Comparison of ENCODE assay signal across 10 cellular contexts in the genomic region with DNA sequence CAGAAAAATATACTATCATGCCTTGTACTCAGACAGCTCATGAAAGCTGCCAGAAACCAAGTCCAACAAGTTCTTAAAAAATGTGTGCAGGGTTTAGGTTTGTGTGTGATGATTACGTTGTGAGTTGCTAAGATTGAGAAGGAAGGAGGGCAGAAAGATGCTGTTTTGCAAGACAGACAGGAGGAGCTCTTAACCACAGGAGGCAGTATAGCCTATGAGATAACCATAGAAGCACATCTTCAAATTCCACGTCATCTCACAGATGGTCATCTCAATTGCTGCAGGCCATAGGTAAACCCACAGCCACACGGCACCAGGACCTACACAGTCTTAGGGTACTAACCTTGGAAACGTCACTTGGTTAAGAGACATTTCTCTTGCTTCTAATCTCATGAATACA.
DNase-seq lines count a peak whose midpoint lies in the region; ATAC-seq and TF ChIP-seq lines count a peak whose summit lies in the region.
"Had no signal": no experiment of that assay in that cellular context is flagged by ENCODE, and none has a peak within 500 bp of the region (broad histone marks: within the 10 kb centered on the region; RNA-seq: fewer than 3 reads in every experiment).

No MANE protein-coding gene starts in this region.

- peak; percentile 15 for DNase-seq in A673 (ENCODE audit: low spot score)
- peak; percentile 30 for DNase-seq in fibroblast of pulmonary artery (ENCODE audit: low read depth)
- no peak for DNase-seq in naive thymus-derived CD8-positive, alpha-beta T cell
- DNase-seq in NCI-H510A (lab: John Stamatoyannopoulos, UW) = no peak
- DNase-seq: DMS79 treated with DMSO at 0.1 percent for 48 hours had no signal

- TF ChIP-seq CTCF in A673 (conservative IDR thresholded peaks at IDR 0.05; ENCODE audit: low read depth, low read length) (peak; percentile 47), OCI-LY1 (IDR thresholded peaks at IDR 0.05; ENCODE audit: low read length) (peak; percentile 61), fibroblast of pulmonary artery (IDR thresholded peaks at IDR 0.05; ENCODE audit: low read length, missing control alignments) (peak; percentile 44)

- H2AFZ ChIP-seq in OCI-LY1 (ENCODE audit: low read length) = no peak overlapping the region

- no peaks in the 10 kb centered on the region for H3K9me3 Mint-ChIP-seq in naive thymus-derived CD8-positive, alpha-beta T cell

- H3K9me3 ChIP-seq in A673 (ENCODE audit: low read depth, low read length, poor library complexity, severe bottlenecking) = no peaks in the 10 kb centered on the region
- no peaks in the 10 kb centered on the region for H3K9me3 ChIP-seq in OCI-LY1 (ENCODE audit: low read length)

- no peaks in the 10 kb centered on the region for H4K20me1 ChIP-seq in OCI-LY1 (ENCODE audit: insufficient read depth, low read length)

- H3K27me3 ChIP-seq in A673 (replicated peaks; ENCODE audit: insufficient read depth, low read depth, low read length, poor library complexity) (no peaks in the 10 kb centered on the region), OCI-LY1 (ENCODE audit: insufficient read depth, low read length) (no peaks in the 10 kb centered on the region)

- BruUV-seq in A673 (replicated peaks; lab: Mats Ljungman, UMichigan) = no TSS peak

- H3K27ac ChIP-seq in A673 (ENCODE audit: low read depth, low read length, poor library complexity, severe bottlenecking) = no peak overlapping the region
- no peak overlapping the region for H3K27ac ChIP-seq in OCI-LY1 (ENCODE audit: low read depth, low read length, poor library complexity, severe bottlenecking)
- H3K27ac ChIP-seq: coronary artery had no signal

- intact Hi-C loops in A673 (cut with micrococcal nuclease; ENCODE audit: unreplicated experiment) = no loop called here

- H3K36me3 ChIP-seq in A673 (ENCODE audit: insufficient read depth, low read length, poor library complexity, severe bottlenecking) = no peaks in the 10 kb centered on the region
- peaks cover 23% of the 10 kb centered on the region; the same call in 1 of the 2 replicates for H3K36me3 ChIP-seq in OCI-LY1 (ENCODE audit: insufficient read depth, low read length)

- H3K4me3 ChIP-seq in A673 (ENCODE audit: low read depth, low read length, poor library complexity, severe bottlenecking) (no peak overlapping the region), OCI-LY1 (ENCODE audit: low read depth, low read length, poor library complexity, severe bottlenecking) (no peak overlapping the region), fibroblast of pulmonary artery (replicated peaks; ENCODE audit: low read depth, low read length) (no peak overlapping the region)
- H3K4me3 ChIP-seq: coronary artery had no signal

- H3K9me2 ChIP-seq in OCI-LY1 (ENCODE audit: low read depth, low read length) = no peaks in the 10 kb centered on the region

- H3K4me3 Mint-ChIP-seq in naive thymus-derived CD8-positive, alpha-beta T cell = no peak overlapping the region

- H3K27me3 Mint-ChIP-seq in naive thymus-derived CD8-positive, alpha-beta T cell = peaks cover 0 to 15% (median 5%) of the 10 kb centered on the region in 5 donors

- H3K9ac ChIP-seq in OCI-LY1 (ENCODE audit: low read length) = no peak overlapping the region

- H3F3A ChIP-seq in OCI-LY1 (ENCODE audit: insufficient read depth, low read length) = no peaks in the 10 kb centered on the region

- no peaks in the 10 kb centered on the region for H3K79me2 ChIP-seq in OCI-LY1 (ENCODE audit: insufficient read depth, low read length)

- H3K4me2 ChIP-seq in OCI-LY1 (ENCODE audit: low read length) = no peak overlapping the region

- POLR2A ChIA-PET in A673 (lab: Charles Lee; ENCODE audit: low non-redundant PET) = no interaction called here
- POLR2A ChIA-PET in naive thymus-derived CD8-positive, alpha-beta T cell (lab: Charles Lee) = no interaction called here

- ATAC-seq in GM21367 (IDR thresholded peaks at IDR 0.05; ENCODE audit: unreplicated experiment) (peak; percentile 51), HG03342 (IDR thresholded peaks at IDR 0.05; ENCODE audit: unreplicated experiment) (no peak), HG03378 (IDR thresholded peaks at IDR 0.05; ENCODE audit: unreplicated experiment) (no peak)
- ATAC-seq in naive thymus-derived CD8-positive, alpha-beta T cell = no peak

- peaks cover 0 to 4% (median 0%) of the 10 kb centered on the region in 3 donors for H3K36me3 Mint-ChIP-seq in naive thymus-derived CD8-positive, alpha-beta T cell

- no peaks in the 10 kb centered on the region for H3K4me1 Mint-ChIP-seq in naive thymus-derived CD8-positive, alpha-beta T cell

- CTCF ChIA-PET in A673 (lab: Charles Lee) = no interaction called here

- no peak overlapping the region for H3K27ac Mint-ChIP-seq in naive thymus-derived CD8-positive, alpha-beta T cell

- no peaks in the 10 kb centered on the region for H3K4me1 ChIP-seq in A673 (ENCODE audit: insufficient read depth, low read length, poor library complexity, severe bottlenecking)
- H3K4me1 ChIP-seq in OCI-LY1 (ENCODE audit: insufficient read depth, low read length, severe bottlenecking) = peaks cover 7% of the 10 kb centered on the region

Comparison
In these comparisons a context has a peak if more than half of its experiments do, and no peak if none do; other contexts are left out.
1. DNase-seq: peak in A673 (single experiment) and fibroblast of pulmonary artery (single experiment); none in naive thymus-derived CD8-positive, alpha-beta T cell (0 of 10) and NCI-H510A (single experiment).
2. Peak in every context shown above with its lines, with median percentiles within 50 percentile points of each other: CTCF ChIP-seq.